16 cellular contexts compared by ENCODE assay signal in the genomic region with DNA sequence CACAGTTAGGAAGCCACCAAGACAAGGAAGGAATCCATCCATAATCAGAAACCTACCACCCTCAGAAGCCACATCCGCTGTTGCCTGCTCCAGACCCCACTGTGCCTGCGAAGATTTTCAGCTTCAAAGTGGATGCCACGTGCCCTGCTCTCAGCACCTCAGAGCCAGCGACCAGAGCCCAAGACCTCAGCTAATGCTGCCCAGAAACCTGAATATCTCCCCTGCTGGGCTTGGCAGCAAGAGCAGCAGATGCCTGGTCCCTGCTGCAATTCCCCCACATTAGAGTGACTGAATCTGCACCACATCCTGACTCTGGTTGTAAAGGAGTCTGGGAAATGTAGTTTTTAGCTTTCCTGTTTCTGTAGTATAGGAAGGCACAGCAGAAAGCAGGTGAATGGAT. TPM values are rescaled to one million over a fixed set of nuclear protein-coding genes. Genes with fewer than 3 reads are reported as not detected.
DNase-seq lines count a peak whose midpoint lies in the region; ATAC-seq and TF ChIP-seq lines count a peak whose summit lies in the region.
"Had no signal": no experiment of that assay in that cellular context is flagged by ENCODE, and none has a peak within 500 bp of the region (broad histone marks: within the 10 kb centered on the region; RNA-seq: fewer than 3 reads in every experiment).

No MANE protein-coding gene starts in this region.

- H3K27ac Mint-ChIP-seq in activated T-cell treated with anti-CD3 and anti-CD28 coated beads, Interleukin-2, amount 50 U/mL, for 24 hours = no peak overlapping the region
- no peak overlapping the region for H3K27ac Mint-ChIP-seq in stimulated activated effector memory CD8-positive, alpha-beta T cell treated with anti-CD3 and anti-CD28 coated beads, Interleukin-12 subunit alpha, Interleukin-12 subunit beta, amount 100 ng/mL, for 72 hours
- H3K27ac Mint-ChIP-seq: activated T-helper 2 cell treated with anti-CD3 and anti-CD28 coated beads, Interferon-gamma antibody, Interleukin-2, Interleukin-4, amounts not matched to agents 10 μg/mL and 5 μg/mL and 100 μg/mL, durations not matched to agents 14 hours and 24 hours and 36 hours; mesothelial cell of epicardium had no signal

- intact Hi-C loops in upper lobe of right lung (cut with DNase I) = loop anchor here (5.0 kb wide), 1 partner anchor 253 kb away; no protein-coding TSS in a partner anchor

- H3K36me3 Mint-ChIP-seq in activated T-cell treated with anti-CD3 and anti-CD28 coated beads, Interleukin-2, amount 50 U/mL, for 24 hours (ENCODE audit: low read depth) = no peaks in the 10 kb centered on the region
- H3K36me3 Mint-ChIP-seq in stimulated activated effector memory CD8-positive, alpha-beta T cell treated with anti-CD3 and anti-CD28 coated beads, Interleukin-12 subunit alpha, Interleukin-12 subunit beta, amount 100 ng/mL, for 72 hours = no peaks in the 10 kb centered on the region
- H3K36me3 Mint-ChIP-seq: mesothelial cell of epicardium had no signal

- no peak overlapping the region for H3K4me3 ChIP-seq in astrocyte of the cerebellum (ENCODE audit: low read depth, low read length)
- no peak overlapping the region for H3K4me3 ChIP-seq in upper lobe of right lung
- H3K4me3 ChIP-seq: upper lobe of left lung had no signal

- ATAC-seq in stimulated activated effector memory CD8-positive, alpha-beta T cell treated with anti-CD3 and anti-CD28 coated beads, Interleukin-12 subunit alpha, Interleukin-12 subunit beta, amount 100 ng/mL, for 72 hours = peak; percentile 25
- ATAC-seq in upper lobe of right lung (no peak), HG03378 (IDR thresholded peaks at IDR 0.05; ENCODE audit: unreplicated experiment) (no peak)

- H3K4me1 Mint-ChIP-seq in activated T-cell treated with anti-CD3 and anti-CD28 coated beads, Interleukin-2, amount 50 U/mL, for 24 hours (ENCODE audit: low read depth) = peaks cover 26% of the 10 kb centered on the region
- peaks cover 19% of the 10 kb centered on the region for H3K4me1 Mint-ChIP-seq in stimulated activated effector memory CD8-positive, alpha-beta T cell treated with anti-CD3 and anti-CD28 coated beads, Interleukin-12 subunit alpha, Interleukin-12 subunit beta, amount 100 ng/mL, for 72 hours

- no peaks in the 10 kb centered on the region for H3K4me1 ChIP-seq in upper lobe of right lung
- H3K4me1 ChIP-seq: upper lobe of left lung had no signal

- H3K27me3 ChIP-seq in upper lobe of right lung = no peaks in the 10 kb centered on the region
- H3K27me3 ChIP-seq: upper lobe of left lung had no signal

- in situ Hi-C loops in astrocyte of the cerebellum (cut with HindIII; ENCODE audit: low sequenced_read_pairs) = no loop called here

- DNase-seq in activated T-cell treated with anti-CD3 and anti-CD28 coated beads, Interleukin-2, amount 50 U/mL, for 24 hours = peak; percentile 45
- no peak for DNase-seq in activated T-cell treated with anti-CD3 and anti-CD28 coated beads, Interleukin-2, amount 50 U/mL, for 1 hour
- peak; percentile 32 for DNase-seq in OCI-M1 (lab: John Stamatoyannopoulos, UW)
- peak; percentile 50 for DNase-seq in astrocyte of the cerebellum (ENCODE audit: low read depth)
- no peak for DNase-seq in stimulated activated effector memory CD8-positive, alpha-beta T cell treated with anti-CD3 and anti-CD28 coated beads, Interleukin-12 subunit alpha, Interleukin-12 subunit beta, amount 100 ng/mL, for 72 hours (ENCODE audit: low spot score in 2 of 2)
- no peak for DNase-seq in DMS79 treated with DMSO at 0.1 percent for 48 hours (lab: John Stamatoyannopoulos, UW)
- no peak for DNase-seq in upper lobe of right lung
- DNase-seq: C1 segment of cervical spinal cord; effector CD4-positive, alpha-beta T cell; head of caudate nucleus; NCI-H446; SW 1271; upper lobe of left lung had no signal

- no peak for TF ChIP-seq CTCF in astrocyte of the cerebellum (IDR thresholded peaks at IDR 0.05; ENCODE audit: low read depth, low read length, missing control alignments)
- no peak for TF ChIP-seq CTCF in upper lobe of right lung (IDR thresholded peaks at IDR 0.05)

- no peaks in the 10 kb centered on the region for H3K9me3 ChIP-seq in upper lobe of right lung
- H3K9me3 ChIP-seq: upper lobe of left lung had no signal

- H3K27me3 Mint-ChIP-seq in activated T-cell treated with anti-CD3 and anti-CD28 coated beads, Interleukin-2, amount 50 U/mL, for 24 hours = peaks cover 27% of the 10 kb centered on the region

- H3K4me3 Mint-ChIP-seq in activated T-cell treated with anti-CD3 and anti-CD28 coated beads, Interleukin-2, amount 50 U/mL, for 24 hours = peak overlapping the region; percentile 13
- no peak overlapping the region for H3K4me3 Mint-ChIP-seq in stimulated activated effector memory CD8-positive, alpha-beta T cell treated with anti-CD3 and anti-CD28 coated beads, Interleukin-12 subunit alpha, Interleukin-12 subunit beta, amount 100 ng/mL, for 72 hours
- H3K4me3 Mint-ChIP-seq: mesothelial cell of epicardium had no signal

- no peaks in the 10 kb centered on the region for H3K36me3 ChIP-seq in upper lobe of right lung
- H3K36me3 ChIP-seq: upper lobe of left lung had no signal

- no peaks in the 10 kb centered on the region for H3K9me3 Mint-ChIP-seq in activated T-cell treated with anti-CD3 and anti-CD28 coated beads, Interleukin-2, amount 50 U/mL, for 24 hours
- H3K9me3 Mint-ChIP-seq in stimulated activated effector memory CD8-positive, alpha-beta T cell treated with anti-CD3 and anti-CD28 coated beads, Interleukin-12 subunit alpha, Interleukin-12 subunit beta, amount 100 ng/mL, for 72 hours = no peaks in the 10 kb centered on the region
- H3K9me3 Mint-ChIP-seq: activated T-helper 2 cell treated with anti-CD3 and anti-CD28 coated beads, Interferon-gamma antibody, Interleukin-2, Interleukin-4, amounts not matched to agents 10 μg/mL and 5 μg/mL and 100 μg/mL, durations not matched to agents 14 hours and 24 hours and 36 hours; mesothelial cell of epicardium had no signal

- H3K27ac ChIP-seq in upper lobe of right lung = no peak overlapping the region
- H3K27ac ChIP-seq: upper lobe of left lung had no signal

RNA-seq across cellular contexts. Expression of a gene that starts 10.7 kb away (rescaled TPM):
- total RNA-seq in upper lobe of right lung = 3.8 TPM

RNA-seq across cellular contexts. Expression of a gene that starts 54.3 kb away (rescaled TPM):
- not detected for total RNA-seq in upper lobe of right lung
- total RNA-seq: activated T-helper 2 cell treated with anti-CD3 and anti-CD28 coated beads, Interferon-gamma antibody, Interleukin-2, Interleukin-4, amounts not matched to agents 10 μg/mL and 5 μg/mL and 100 μg/mL, durations not matched to agents 14 hours and 24 hours and 36 hours; mesothelial cell of epicardium; upper lobe of left lung had no signal

Comparison
In these comparisons a context has a peak if more than half of its experiments do, and no peak if none do; other contexts are left out.
1. DNase-seq: peak in activated T-cell treated with anti-CD3 and anti-CD28 coated beads, Interleukin-2, amount 50 U/mL, for 24 hours (single experiment), OCI-M1 (single experiment) and astrocyte of the cerebellum (single experiment); none in activated T-cell treated with anti-CD3 and anti-CD28 coated beads, Interleukin-2, amount 50 U/mL, for 1 hour (single experiment), stimulated activated effector memory CD8-positive, alpha-beta T cell treated with anti-CD3 and anti-CD28 coated beads, Interleukin-12 subunit alpha, Interleukin-12 subunit beta, amount 100 ng/mL, for 72 hours (0 of 2), DMS79 treated with DMSO at 0.1 percent for 48 hours (single experiment) and upper lobe of right lung (single experiment).